Comparison of ENCODE assay signal across 8 cellular contexts in genomic region chr12:2682301-2683282, GRCh38.
DNase-seq lines count a peak whose midpoint lies in the region; ATAC-seq and TF ChIP-seq lines count a peak whose summit lies in the region.

No MANE protein-coding gene starts in this region.

- peaks cover 30% of the 10 kb centered on the region for H3K36me3 ChIP-seq in IMR-90 (ENCODE audit: control insufficient read depth, insufficient read depth, low read length)

- peak; percentile 76 for ATAC-seq in IMR-90 (ENCODE audit: low read depth)
- ATAC-seq in left lobe of liver, result peak; percentile 62
- ATAC-seq in GM18505 (IDR thresholded peaks at IDR 0.05; ENCODE audit: unreplicated experiment), result no peak
- no peak for ATAC-seq in HG03095 (IDR thresholded peaks at IDR 0.05; ENCODE audit: unreplicated experiment)
- no peak for ATAC-seq in GM19452 (IDR thresholded peaks at IDR 0.05; ENCODE audit: unreplicated experiment)

- peak; percentile 59 for TF ChIP-seq RAD21 in IMR-90 (IDR thresholded peaks at IDR 0.05; ENCODE audit: low read length)

- no peak overlapping the region for H3K14ac ChIP-seq in IMR-90 (replicated peaks; ENCODE audit: low read depth, low read length)

- no peak overlapping the region for H3K4ac ChIP-seq in IMR-90 (ENCODE audit: low read depth, low read length)

- H3K56ac ChIP-seq in IMR-90 (ENCODE audit: extremely low read depth, insufficient read depth, low read length), result no peak overlapping the region

- no peak overlapping the region for H2BK20ac ChIP-seq in IMR-90 (ENCODE audit: low read depth, low read length)

- no peaks in the 10 kb centered on the region for H3K4me1 ChIP-seq in IMR-90 (ENCODE audit: control insufficient read depth, insufficient read depth, low read length)

- POLR2A ChIA-PET in IMR-90 (lab: Charles Lee; ENCODE audit: unreplicated experiment), result interaction anchor here (0.6 kb wide), 1 partner anchor 129 kb away, joined by 4 read pairs; no protein-coding TSS in a partner anchor

- H2BK5ac ChIP-seq in IMR-90 (ENCODE audit: low read depth, low read length, poor library complexity, severe bottlenecking), result no peak overlapping the region

- no peak overlapping the region for H4K5ac ChIP-seq in IMR-90 (ENCODE audit: low read depth, low read length)

- CTCF ChIA-PET in IMR-90 (lab: Yijun Ruan, JAX), result interaction anchor here (1.0 to 1.1 kb wide), 2 partner anchors 11 to 132 kb away, joined by 3 read pairs; no protein-coding TSS in a partner anchor

- in situ Hi-C loops in IMR-90 (cut with MboI; ENCODE audit: low sequenced_read_pairs) (no loop called here), T47D (cut with HindIII; ENCODE audit: low pct_unique_long_range_greater_than_20kb, low sequenced_read_pairs) (no loop called here)

- no peaks in the 10 kb centered on the region for H3K27me3 ChIP-seq in IMR-90 (ENCODE audit: control insufficient read depth, insufficient read depth, low read length)

- no peaks in the 10 kb centered on the region for H4K20me1 ChIP-seq in IMR-90 (ENCODE audit: insufficient read depth, low read length)

- BruUV-seq in IMR-90 (replicated peaks; lab: Mats Ljungman, UMichigan), result no TSS peak

- H2BK120ac ChIP-seq in IMR-90 (ENCODE audit: low read depth, low read length), result no peak overlapping the region

- no peak overlapping the region for H3K4me3 ChIP-seq in IMR-90 (ENCODE audit: insufficient read depth, low read depth, low read length)

- H2AFZ ChIP-seq in IMR-90 (replicated peaks; ENCODE audit: low read length, poor library complexity), result no peak overlapping the region

- no peaks in the 10 kb centered on the region for H3K9me1 ChIP-seq in IMR-90 (ENCODE audit: insufficient read depth, low read length)

- H3K9me3 ChIP-seq in IMR-90 (ENCODE audit: control insufficient read depth, insufficient read depth, low read length), result no peaks in the 10 kb centered on the region

- no peaks in the 10 kb centered on the region for H3K79me1 ChIP-seq in IMR-90 (ENCODE audit: low read depth in 1 of 2, low read length in 2 of 2)

- H3K18ac ChIP-seq in IMR-90 (ENCODE audit: low read depth, low read length), result no peak overlapping the region

- TF ChIP-seq POLR2A in IMR-90 (IDR thresholded peaks at IDR 0.05; ENCODE audit: low read depth, low read length) (no peak), GM18505 (IDR thresholded peaks at IDR 0.05; ENCODE audit: borderline replicate concordance, extremely low read depth, insufficient read depth, insufficient read length) (no peak)

- dilution Hi-C loops in IMR-90 (cut with HindIII; ENCODE audit: low sequenced_read_pairs, unreplicated experiment), result no loop called here

- H2AK5ac ChIP-seq in IMR-90 (ENCODE audit: low read depth, low read length), result no peak overlapping the region; the same call in 1 of the 2 replicates

- DNase-seq in DMS53 (lab: John Stamatoyannopoulos, UW) (peak; percentile 78), IMR-90 (peak; percentile 54), SK-N-DZ (ENCODE audit: low spot score) (peak; percentile 78), T47D (ENCODE audit: low read depth in 1 of 2, low spot score in 1 of 2) (peak; percentile 31 to 83), left lobe of liver (ENCODE audit: low spot score) (peak; percentile 39)

- no peak overlapping the region for H2AK9ac ChIP-seq in IMR-90 (replicated peaks; ENCODE audit: low read depth, low read length, poor library complexity)

- no peak overlapping the region for H3K23ac ChIP-seq in IMR-90 (ENCODE audit: low read depth, low read length)

- 80% methylated on average over 2 of the region's 12 CpGs; no CpG with 5 or more reads in 1 of the 2 experiments for WGBS in IMR-90 (ENCODE audit: extremely low coverage in 2 of 2, insufficient read length in 1 of 2), 2 experiments

- intact Hi-C loops in IMR-90 (cut with micrococcal nuclease), result loop anchor here (5.0 kb wide), 1 partner anchor 100 kb away; no protein-coding TSS in a partner anchor

- H3K9ac ChIP-seq in IMR-90 (ENCODE audit: low read depth, low read length), result no peak overlapping the region

- no peak overlapping the region for H3K4me2 ChIP-seq in IMR-90 (ENCODE audit: low read depth, low read length)

- TF ChIP-seq CTCF in IMR-90 (conservative IDR thresholded peaks at IDR 0.05; ENCODE audit: low read depth, low read length), result peak; percentile 59

- no peak overlapping the region for H4K91ac ChIP-seq in IMR-90 (ENCODE audit: insufficient read depth, low read depth, low read length)

- H2BK15ac ChIP-seq in IMR-90 (ENCODE audit: low read depth, low read length), result no peak overlapping the region

- no peak overlapping the region for H4K8ac ChIP-seq in IMR-90 (ENCODE audit: low read depth in 2 of 2, low read length in 2 of 2)

- H3K27ac ChIP-seq in IMR-90 (ENCODE audit: insufficient read depth, low read length), result no peak overlapping the region

TF ChIP-seq in IMR-90, 13 proteins besides CTCF, POLR2A, EP300 and RAD21:
- peak; percentile 40 for TF ChIP-seq SMC3 (IDR thresholded peaks at IDR 0.05; ENCODE audit: low read depth, low read length)
- no peak for TF ChIP-seq USF2 (IDR thresholded peaks at IDR 0.05; ENCODE audit: low read depth, low read length)

Comparison
In these comparisons a context has a peak if more than half of its experiments do, and no peak if none do; other contexts are left out.
1. ATAC-seq: peak in IMR-90 (single experiment) and left lobe of liver (single experiment); none in GM18505 (single experiment), HG03095 (single experiment) and GM19452 (single experiment).
2. Peak in every context shown above with its lines, with median percentiles within 50 percentile points of each other: DNase-seq.